In genomic region chr19:46283771-46284170, GRCh38 we compare ENCODE assay signal across 1 cellular context.
TF ChIP-seq lines count a peak whose summit lies in the region.

No MANE protein-coding gene starts in this region.

TF ChIP-seq in PFSK-1, 5 proteins besides CTCF, POLR2A, EP300 and RAD21 (continued from another document):
- TF ChIP-seq REST (IDR thresholded peaks at IDR 0.05; ENCODE audit: insufficient read depth in 1 of 2, low read depth in 2 of 2, low read length in 2 of 2) (no peak), TAF1 (IDR thresholded peaks at IDR 0.05; ENCODE audit: borderline replicate concordance, insufficient read depth, low read length) (no peak)
